15 cellular contexts compared by ENCODE assay signal in genomic region chr7:105622114-105622731, GRCh38. TPM values are rescaled to one million over a fixed set of nuclear protein-coding genes. Genes with fewer than 3 reads are reported as not detected.
DNase-seq lines count a peak whose midpoint lies in the region; ATAC-seq and TF ChIP-seq lines count a peak whose summit lies in the region.
"Had no signal": no experiment of that assay in that cellular context is flagged by ENCODE, and none has a peak within 500 bp of the region (broad histone marks: within the 10 kb centered on the region; RNA-seq: fewer than 3 reads in every experiment).

No MANE protein-coding gene starts in this region.

- H3K9me3 ChIP-seq in muscle layer of colon (ENCODE audit: low read length) (no peaks in the 10 kb centered on the region), stomach smooth muscle (ENCODE audit: control insufficient read depth in 2 of 2, low read length in 2 of 2) (no peaks in the 10 kb centered on the region), prostate gland (no peaks in the 10 kb centered on the region)

- H3K27me3 ChIP-seq in muscle layer of colon (ENCODE audit: control insufficient read depth in 1 of 2, insufficient read depth in 2 of 2, low read length in 2 of 2) (no peaks in the 10 kb centered on the region), stomach smooth muscle (ENCODE audit: control insufficient read depth in 1 of 2, insufficient read depth in 2 of 2, low read length in 2 of 2) (no peaks in the 10 kb centered on the region), prostate gland (replicated peaks; ENCODE audit: insufficient read depth) (no peaks in the 10 kb centered on the region)
- H3K27me3 ChIP-seq: BLaER1 treated with 17β-estradiol and CSF1 and Interleukin-3, amounts not matched to agents 10 nM and 100 nM had no signal

- H3K9ac ChIP-seq in muscle layer of colon (ENCODE audit: low read length) (no peak overlapping the region), stomach smooth muscle (ENCODE audit: low read length in 2 of 2) (no peak overlapping the region)
- H3K9ac ChIP-seq: BLaER1 treated with 17β-estradiol and CSF1 and Interleukin-3, amounts not matched to agents 10 nM and 100 nM had no signal

- peak overlapping the region; percentile 62 for H3K27ac ChIP-seq in cingulate gyrus (ENCODE audit: low read depth, low read length)
- peak overlapping the region; percentile 57 for H3K27ac ChIP-seq in muscle layer of colon (ENCODE audit: low read depth, low read length)
- H3K27ac ChIP-seq in stomach smooth muscle (ENCODE audit: low read length): peak overlapping the region; percentile 71
- H3K27ac ChIP-seq in prostate gland: no peak overlapping the region
- H3K27ac ChIP-seq: 22Rv1; BLaER1 treated with 17β-estradiol and CSF1 and Interleukin-3, amounts not matched to agents 10 nM and 100 nM had no signal

- ATAC-seq in HG03159 (IDR thresholded peaks at IDR 0.05; ENCODE audit: unreplicated experiment): no peak
- no peak for ATAC-seq in HG02798 (IDR thresholded peaks at IDR 0.05; ENCODE audit: poor library complexity, unreplicated experiment)

- H3K4me3 ChIP-seq in muscle layer of colon (ENCODE audit: low read depth in 1 of 2, low read length in 2 of 2) (no peak overlapping the region), stomach smooth muscle (ENCODE audit: low read length in 2 of 2) (peak overlapping the region in 1 of 2 donors; percentile 47), prostate gland (no peak overlapping the region)
- H3K4me3 ChIP-seq: BLaER1 treated with 17β-estradiol and CSF1 and Interleukin-3, amounts not matched to agents 10 nM and 100 nM had no signal

- H3K36me3 ChIP-seq in muscle layer of colon (ENCODE audit: insufficient read depth, low read length) (peaks cover 41% of the 10 kb centered on the region), stomach smooth muscle (ENCODE audit: control insufficient read depth in 2 of 2, insufficient read depth in 2 of 2, low read length in 2 of 2) (peaks cover 12 to 17% of the 10 kb centered on the region in 2 donors), prostate gland (no peaks in the 10 kb centered on the region)

- 79% methylated on average over 14 of the region's 14 CpGs for WGBS in prostate gland

- no peak for TF ChIP-seq CTCF in prostate gland (IDR thresholded peaks at IDR 0.05)

- DNase-seq in DMS 273 (lab: John Stamatoyannopoulos, UW; ENCODE audit: unreplicated experiment): peak; percentile 42
- no peak for DNase-seq in DMS 273 treated with DMSO at 0.1 percent for 48 hours (lab: John Stamatoyannopoulos, UW)
- no peak for DNase-seq in prostate gland (ENCODE audit: low spot score)
- DNase-seq: Karpas-422, MM.1S, NCI-H1930, NCI-H510A had no signal

- H3K4me1 ChIP-seq in muscle layer of colon (ENCODE audit: insufficient read depth, low read length) (peaks cover 22% of the 10 kb centered on the region), stomach smooth muscle (ENCODE audit: control insufficient read depth, insufficient read depth, low read length) (peaks cover 22% of the 10 kb centered on the region), prostate gland (replicated peaks) (no peaks in the 10 kb centered on the region)
- H3K4me1 ChIP-seq: BLaER1 treated with 17β-estradiol and CSF1 and Interleukin-3, amounts not matched to agents 10 nM and 100 nM had no signal

- no peak for TF ChIP-seq POLR2A in prostate gland (IDR thresholded peaks at IDR 0.05)

- intact Hi-C loops in prostate gland (cut with DNase I): no loop called here

RNA-seq across cellular contexts. Expression of gene EFCAB10, which starts 40.9 kb away (rescaled TPM):
- total RNA-seq in prostate gland: 1 to 10 TPM in 1 of 2 donors, not detected in 1; 6.4 TPM
- total RNA-seq: RPMI7951 had no signal

Comparison
In these comparisons a context has a peak if more than half of its experiments do, and no peak if none do; other contexts are left out.
1. H3K27ac ChIP-seq: peak in cingulate gyrus (single experiment), muscle layer of colon (single experiment) and stomach smooth muscle (single experiment); none in prostate gland (0 of 2).